1 cellular context compared by ENCODE assay signal in the genomic region with DNA sequence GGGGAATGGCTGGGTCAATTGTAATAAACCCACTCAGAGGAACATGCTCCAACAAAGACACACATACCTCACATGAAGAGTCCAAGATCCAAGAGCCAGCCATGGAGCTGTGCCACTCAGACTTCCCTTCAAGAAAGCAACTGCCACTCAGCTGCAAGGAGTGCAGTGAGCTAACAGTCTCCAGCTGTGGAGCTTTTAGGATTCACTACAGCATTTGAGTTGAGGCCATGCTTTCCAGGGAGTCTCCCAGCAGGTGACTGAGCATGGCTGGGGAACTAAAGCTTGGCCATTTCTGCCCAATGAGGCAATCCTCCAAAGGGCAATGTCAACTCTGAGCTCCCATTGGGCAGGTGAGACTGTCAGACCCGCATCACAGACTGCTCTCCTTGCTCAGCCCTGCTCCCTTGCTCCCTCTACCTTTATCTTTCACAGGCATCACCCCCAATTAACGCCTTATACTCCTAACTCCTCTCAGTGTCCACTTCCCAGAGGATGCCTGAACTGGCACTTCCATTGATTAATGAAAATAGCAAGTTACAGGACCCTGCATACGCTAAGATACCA.
TF ChIP-seq lines count a peak whose summit lies in the region.

No MANE protein-coding gene starts in this region.

TF ChIP-seq in K562, 482 proteins besides CTCF, POLR2A, EP300 and RAD21 (continued from another document):
- no peak for TF ChIP-seq ZBTB11 (CRISPR knock-in tag; IDR thresholded peaks at IDR 0.05)
- TF ChIP-seq ZNF384 (IDR thresholded peaks at IDR 0.05; ENCODE audit: low read depth, low read length), result no peak
- no peak for TF ChIP-seq POLR2AphosphoS5 (IDR thresholded peaks at IDR 0.05; ENCODE audit: control insufficient read depth, insufficient read depth, low read depth, low read length)
- TF ChIP-seq ASH1L (IDR thresholded peaks at IDR 0.05; ENCODE audit: borderline replicate concordance, low read depth, partially characterized antibody), result no peak
- no peak for TF ChIP-seq XRCC4 (IDR thresholded peaks at IDR 0.05; ENCODE audit: extremely low read depth, insufficient read depth, insufficient read length)
- no peak for TF ChIP-seq CCNT2 (IDR thresholded peaks at IDR 0.05; ENCODE audit: borderline replicate concordance, extremely low read depth, insufficient read length, low read depth, low read length)
- TF ChIP-seq MBD1 (CRISPR knock-in tag; IDR thresholded peaks at IDR 0.05), result no peak
